7 cellular contexts compared by ENCODE assay signal in genomic region chr2:63888053-63888452, GRCh38.
"Had no signal": no experiment of that assay in that cellular context is flagged by ENCODE, and none has a peak within 500 bp of the region (broad histone marks: within the 10 kb centered on the region; RNA-seq: fewer than 3 reads in every experiment).

No MANE protein-coding gene starts in this region.

- H3K4me3 Mint-ChIP-seq: activated naive CD4-positive, alpha-beta T cell treated with anti-CD3 and anti-CD28 coated beads, Interleukin-2, amount 50 U/mL, for 24 hours; neural progenitor cell; T-helper 1 cell treated with Interleukin-12 subunit alpha and Interleukin-12 subunit beta and Interleukin-4 antibody, amounts not matched to agents 30 μg/mL and 1 μg/mL, for 36 hours had no signal

- H3K4me2 ChIP-seq: neural progenitor cell had no signal

- H3K9ac ChIP-seq: neural progenitor cell had no signal

- DNase-seq: esophagus squamous epithelium, left lung had no signal

- H3K36me3 ChIP-seq: ovary, uterus had no signal

- H3K9me3 ChIP-seq: esophagus squamous epithelium, left lung, ovary, uterus had no signal

- H3K27me3 Mint-ChIP-seq: activated naive CD4-positive, alpha-beta T cell treated with anti-CD3 and anti-CD28 coated beads, Interleukin-2, amount 50 U/mL, for 24 hours had no signal

- H3K27ac Mint-ChIP-seq: neural progenitor cell; T-helper 1 cell treated with Interleukin-12 subunit alpha and Interleukin-12 subunit beta and Interleukin-4 antibody, amounts not matched to agents 30 μg/mL and 1 μg/mL, for 36 hours had no signal

- H2AFZ ChIP-seq: neural progenitor cell had no signal

- H3K27me3 ChIP-seq: esophagus squamous epithelium, left lung, neural progenitor cell, ovary, uterus had no signal

- H3K27ac ChIP-seq: esophagus squamous epithelium, left lung, neural progenitor cell, ovary, uterus had no signal

- H3K4me1 ChIP-seq: esophagus squamous epithelium, neural progenitor cell, uterus had no signal

- H3K4me3 ChIP-seq: esophagus squamous epithelium, left lung, neural progenitor cell, ovary, uterus had no signal

- H3K9me3 Mint-ChIP-seq: activated naive CD4-positive, alpha-beta T cell treated with anti-CD3 and anti-CD28 coated beads, Interleukin-2, amount 50 U/mL, for 24 hours; neural progenitor cell; T-helper 1 cell treated with Interleukin-12 subunit alpha and Interleukin-12 subunit beta and Interleukin-4 antibody, amounts not matched to agents 30 μg/mL and 1 μg/mL, for 36 hours had no signal
